In genomic region chr17:78736526-78737079, GRCh38 we compare ENCODE assay signal across 8 cellular contexts. TPM values are rescaled to one million over a fixed set of nuclear protein-coding genes. Genes with fewer than 3 reads are reported as not detected.
A peak's percentile ranks its signal among the peaks of the same experiment; 100 is the strongest.
DNase-seq lines count a peak whose midpoint lies in the region; TF ChIP-seq lines count a peak whose summit lies in the region.

No MANE protein-coding gene starts in this region.

- peak overlapping the region; percentile 70 to 86 (median 80) for H3K27ac ChIP-seq in BLaER1 treated with 17β-estradiol and CSF1 and Interleukin-3, amounts not matched to agents 10 nM and 100 nM
- peak overlapping the region; percentile 67; the same call in 1 of the 2 replicates for H3K27ac ChIP-seq in SK-N-MC

- peak; percentile 59 for TF ChIP-seq POLR2A in GM19193 (IDR thresholded peaks at IDR 0.05; ENCODE audit: extremely low read depth, insufficient read depth, insufficient read length)

- H3K9ac ChIP-seq in BLaER1 treated with 17β-estradiol and CSF1 and Interleukin-3, amounts not matched to agents 10 nM and 100 nM: peak overlapping the region; percentile 78 to 89 (median 83)
- H3K9ac ChIP-seq in SK-N-MC (ENCODE audit: insufficient read length) (no peak overlapping the region), adipocyte (ENCODE audit: low read length) (peak overlapping the region; percentile 71)

- H3K4me1 ChIP-seq in BLaER1 treated with 17β-estradiol and CSF1 and Interleukin-3, amounts not matched to agents 10 nM and 100 nM: peaks cover 83 to 98% (median 93%) of the 10 kb centered on the region in 10 experiments
- H3K4me1 ChIP-seq in adipocyte (ENCODE audit: control insufficient read depth, insufficient read depth, low read length): peaks cover 31% of the 10 kb centered on the region

- no peaks in the 10 kb centered on the region for H3K9me3 ChIP-seq in BLaER1 treated with 17β-estradiol and CSF1 and Interleukin-3, amounts not matched to agents 10 nM and 100 nM (replicated peaks in 1 of 11)
- H3K9me3 ChIP-seq in SK-N-MC (ENCODE audit: low read depth, low read length): no peaks in the 10 kb centered on the region
- no peaks in the 10 kb centered on the region for H3K9me3 ChIP-seq in adipocyte (ENCODE audit: control insufficient read depth, low read length)

- H3K4me3 ChIP-seq in BLaER1 treated with 17β-estradiol and CSF1 and Interleukin-3, amounts not matched to agents 10 nM and 100 nM: peak overlapping the region; percentile 66 to 83 (median 73)
- 0 out of 2 replicates have a peak overlapping the region, but pooled peaks have one; percentile 8 for H3K4me3 ChIP-seq in SK-N-MC
- H3K4me3 ChIP-seq in adipocyte (ENCODE audit: low read length): peak overlapping the region; percentile 82

- DNase-seq in HT1080 (ENCODE audit: low read depth): peak; percentile 62
- DNase-seq in SK-N-MC (ENCODE audit: low read depth, low spot score): no peak
- DNase-seq in adipocyte (ENCODE audit: low read depth): no peak
- DNase-seq in islet precursor cell: peak; percentile 97
- DNase-seq in stimulated activated CD4-positive, alpha-beta T cell treated with anti-CD3 and anti-CD28 coated beads, TNF-alpha, amount 100 ng/mL, for 1 hour (ENCODE audit: low read depth in 3 of 3, low spot score in 1 of 3): peak in 2 of 3 donors; percentile 19 to 33
- no peak for DNase-seq in NK-92 treated with Interleukin-12 subunit alpha and Interleukin-12 subunit beta, amount 100 ng/mL, for 24 hours (lab: John Stamatoyannopoulos, UW)

- H3K36me3 ChIP-seq in BLaER1 treated with 17β-estradiol and CSF1 and Interleukin-3, amounts not matched to agents 10 nM and 100 nM: peaks cover 0 to 36% (median 0%) of the 10 kb centered on the region in 11 experiments; a peak in 8 of 22 replicates
- H3K36me3 ChIP-seq in SK-N-MC (ENCODE audit: insufficient read depth, low read length) (no peaks in the 10 kb centered on the region), adipocyte (ENCODE audit: control insufficient read depth, insufficient read depth, low read length, severe bottlenecking) (no peaks in the 10 kb centered on the region)

- peaks cover 22 to 100% (median 61%) of the 10 kb centered on the region in 11 experiments; a peak in 21 of 22 replicates for H4K20me1 ChIP-seq in BLaER1 treated with 17β-estradiol and CSF1 and Interleukin-3, amounts not matched to agents 10 nM and 100 nM

- H3K4me2 ChIP-seq in BLaER1 treated with 17β-estradiol and CSF1 and Interleukin-3, amounts not matched to agents 10 nM and 100 nM: peak overlapping the region; percentile 91 to 99 (median 98)

- no peaks in the 10 kb centered on the region for H3K27me3 ChIP-seq in BLaER1 treated with 17β-estradiol and CSF1 and Interleukin-3, amounts not matched to agents 10 nM and 100 nM
- no peaks in the 10 kb centered on the region for H3K27me3 ChIP-seq in adipocyte (replicated peaks; ENCODE audit: control insufficient read depth, insufficient read depth, low read length)

RNA-seq across cellular contexts. Expression of gene CYTH1, which starts 45.5 kb away (rescaled TPM):
- 13.4 and 14.0 TPM in 2 replicates for total RNA-seq in HT1080 (2014; rRNA removed; shearing (Covaris generic))
- 17.1 and 18.0 TPM in 2 replicates for polyA plus RNA-seq in HT1080 (2015; cell fraction: cytosol; rRNA removed)
- polyA plus RNA-seq in HT1080 (2015; cell fraction: nucleus; rRNA removed): 41.3 and 42.2 TPM in 2 replicates

Comparison
In these comparisons a context has a peak if more than half of its experiments do, and no peak if none do; other contexts are left out.
1. H3K4me3 ChIP-seq: peak in every context shown above with its lines; median percentile 82 in adipocyte; 73 in BLaER1 treated with 17β-estradiol and CSF1 and Interleukin-3, amounts not matched to agents 10 nM and 100 nM; 8 in SK-N-MC.
2. DNase-seq: peak in HT1080 (single experiment), islet precursor cell (single experiment) and stimulated activated CD4-positive, alpha-beta T cell treated with anti-CD3 and anti-CD28 coated beads, TNF-alpha, amount 100 ng/mL, for 1 hour (2 of 3); none in SK-N-MC (single experiment), adipocyte (single experiment) and NK-92 treated with Interleukin-12 subunit alpha and Interleukin-12 subunit beta, amount 100 ng/mL, for 24 hours (single experiment).